ENCODE assay signal across 9 cellular contexts in the genomic region with DNA sequence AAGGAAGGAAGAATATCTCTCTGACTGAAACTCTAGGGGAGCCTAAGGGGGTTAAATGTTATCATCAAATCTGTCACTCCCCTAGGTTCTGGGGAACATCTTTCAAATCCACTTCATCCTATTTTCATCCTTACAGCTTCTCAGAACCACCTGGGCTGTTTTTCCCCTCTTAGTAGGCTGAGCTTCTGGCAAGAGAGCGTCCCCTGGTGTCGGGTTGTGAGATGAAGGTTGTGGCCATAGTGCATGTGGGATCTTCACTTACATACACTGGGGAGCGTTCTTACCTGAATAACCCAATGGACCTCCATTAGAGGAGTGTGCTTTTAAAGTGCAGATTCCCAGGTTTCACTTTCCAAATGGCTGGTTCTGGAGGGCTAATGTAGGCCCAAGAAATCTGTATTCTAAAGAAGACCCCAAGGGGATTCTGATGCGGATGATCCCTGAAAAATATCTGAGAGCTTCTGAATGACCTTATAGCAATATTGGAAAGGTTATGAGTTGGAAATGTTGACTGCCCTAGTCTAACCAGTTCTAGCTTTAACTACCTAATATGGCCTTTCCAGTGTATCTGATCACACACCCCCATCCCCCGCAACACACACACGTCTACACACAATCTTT.
DNase-seq lines count a peak whose midpoint lies in the region; ATAC-seq and TF ChIP-seq lines count a peak whose summit lies in the region.
"Had no signal": no experiment of that assay in that cellular context is flagged by ENCODE, and none has a peak within 500 bp of the region (broad histone marks: within the 10 kb centered on the region; RNA-seq: fewer than 3 reads in every experiment).

No MANE protein-coding gene starts in this region.

- H3K4me3 ChIP-seq in HAP-1 (no peak overlapping the region), lower leg skin (ENCODE audit: low read depth, poor library complexity, severe bottlenecking) (no peak overlapping the region)
- H3K4me3 ChIP-seq: uterus had no signal

- WGBS in lower leg skin, 2 donors = 48 to 49% methylated on average over 6 of the region's 6 CpGs

- ATAC-seq in GM21717 (IDR thresholded peaks at IDR 0.05; ENCODE audit: unreplicated experiment) = no peak

- no peaks in the 10 kb centered on the region for H3K4me1 Mint-ChIP-seq in activated naive CD4-positive, alpha-beta T cell treated with anti-CD3 and anti-CD28 coated beads for 36 hours (ENCODE audit: low read depth)

- no peak for TF ChIP-seq POLR2A in lower leg skin (IDR thresholded peaks at IDR 0.05)

- intact Hi-C loops in activated naive CD4-positive, alpha-beta T cell treated with anti-CD3 and anti-CD28 coated beads for 36 hours (cut with micrococcal nuclease) = loop anchor here (1.0 to 5.0 kb wide), 4 partner anchors 89 to 885 kb away; no protein-coding TSS in a partner anchor
- intact Hi-C loops in lower leg skin (cut with DNase I; ENCODE audit: low total_unique reads) = no loop called here

- DNase-seq in HAP-1 (ENCODE audit: low spot score in 2 of 2) (peak; percentile 60 to 87), RPMI7951 (ENCODE audit: low read depth) (peak; percentile 50), left kidney (ENCODE audit: low read depth, low spot score) (peak; percentile 72), lower leg skin (ENCODE audit: low spot score in 2 of 2) (no peak)
- DNase-seq in activated naive CD4-positive, alpha-beta T cell treated with anti-CD3 and anti-CD28 coated beads for 36 hours = peak; percentile 62
- DNase-seq in stimulated activated CD8-positive, alpha-beta memory T cell treated with anti-CD3 and anti-CD28 coated beads, Interleukin-7, amount 100 ng/mL, for 4 hours (ENCODE audit: low read depth in 2 of 2) = peak; percentile 22 to 24

- no peaks in the 10 kb centered on the region for H3K27me3 Mint-ChIP-seq in activated naive CD4-positive, alpha-beta T cell treated with anti-CD3 and anti-CD28 coated beads for 36 hours (ENCODE audit: low read depth)
- H3K27me3 Mint-ChIP-seq: activated naive CD8-positive, alpha-beta T cell had no signal

- H3K9me3 Mint-ChIP-seq in activated naive CD4-positive, alpha-beta T cell treated with anti-CD3 and anti-CD28 coated beads for 36 hours = peaks cover 2% of the 10 kb centered on the region

- no peaks in the 10 kb centered on the region for H3K4me1 ChIP-seq in HAP-1
- H3K4me1 ChIP-seq: uterus had no signal

- in situ Hi-C loops in HAP-1 (cut with MboI; ENCODE audit: low sequenced_read_pairs) = loop anchor here (5.0 to 10.0 kb wide), 2 partner anchors 511 to 879 kb away; no protein-coding TSS in a partner anchor

- no peaks in the 10 kb centered on the region for H3K36me3 Mint-ChIP-seq in activated naive CD4-positive, alpha-beta T cell treated with anti-CD3 and anti-CD28 coated beads for 36 hours (ENCODE audit: low read depth)
- H3K36me3 Mint-ChIP-seq: activated naive CD8-positive, alpha-beta T cell had no signal

- H3K27ac Mint-ChIP-seq in activated naive CD4-positive, alpha-beta T cell treated with anti-CD3 and anti-CD28 coated beads for 36 hours = no peak overlapping the region
- H3K27ac Mint-ChIP-seq: activated naive CD8-positive, alpha-beta T cell had no signal

- no peak for TF ChIP-seq CTCF in lower leg skin (IDR thresholded peaks at IDR 0.05)

- CTCF ChIA-PET in activated naive CD4-positive, alpha-beta T cell treated with anti-CD3 and anti-CD28 coated beads for 36 hours (lab: Charles Lee) = interaction anchor here (0.6 to 3.5 kb wide), 10 partner anchors 20 to 511 kb away, joined by 3 to 33 read pairs (median 3); no protein-coding TSS in a partner anchor

- no peaks in the 10 kb centered on the region for H3K36me3 ChIP-seq in HAP-1 (replicated peaks)
- H3K36me3 ChIP-seq: uterus had no signal

- H3K9me3 ChIP-seq in HAP-1 = no peaks in the 10 kb centered on the region
- H3K9me3 ChIP-seq: uterus had no signal

- H3K27me3 ChIP-seq in HAP-1 (ENCODE audit: low read depth) = no peaks in the 10 kb centered on the region
- H3K27me3 ChIP-seq: uterus had no signal

- H3K4me3 Mint-ChIP-seq in activated naive CD4-positive, alpha-beta T cell treated with anti-CD3 and anti-CD28 coated beads for 36 hours = no peak overlapping the region
- H3K4me3 Mint-ChIP-seq: activated naive CD8-positive, alpha-beta T cell had no signal

Comparison
In these comparisons a context has a peak if more than half of its experiments do, and no peak if none do; other contexts are left out.
1. DNase-seq: peak in HAP-1 (2 of 2), RPMI7951 (single experiment), activated naive CD4-positive, alpha-beta T cell treated with anti-CD3 and anti-CD28 coated beads for 36 hours (single experiment), left kidney (single experiment) and stimulated activated CD8-positive, alpha-beta memory T cell treated with anti-CD3 and anti-CD28 coated beads, Interleukin-7, amount 100 ng/mL, for 4 hours (2 of 2); none in lower leg skin (0 of 2).